ENCODE assay signal across 9 cellular contexts in the genomic region with DNA sequence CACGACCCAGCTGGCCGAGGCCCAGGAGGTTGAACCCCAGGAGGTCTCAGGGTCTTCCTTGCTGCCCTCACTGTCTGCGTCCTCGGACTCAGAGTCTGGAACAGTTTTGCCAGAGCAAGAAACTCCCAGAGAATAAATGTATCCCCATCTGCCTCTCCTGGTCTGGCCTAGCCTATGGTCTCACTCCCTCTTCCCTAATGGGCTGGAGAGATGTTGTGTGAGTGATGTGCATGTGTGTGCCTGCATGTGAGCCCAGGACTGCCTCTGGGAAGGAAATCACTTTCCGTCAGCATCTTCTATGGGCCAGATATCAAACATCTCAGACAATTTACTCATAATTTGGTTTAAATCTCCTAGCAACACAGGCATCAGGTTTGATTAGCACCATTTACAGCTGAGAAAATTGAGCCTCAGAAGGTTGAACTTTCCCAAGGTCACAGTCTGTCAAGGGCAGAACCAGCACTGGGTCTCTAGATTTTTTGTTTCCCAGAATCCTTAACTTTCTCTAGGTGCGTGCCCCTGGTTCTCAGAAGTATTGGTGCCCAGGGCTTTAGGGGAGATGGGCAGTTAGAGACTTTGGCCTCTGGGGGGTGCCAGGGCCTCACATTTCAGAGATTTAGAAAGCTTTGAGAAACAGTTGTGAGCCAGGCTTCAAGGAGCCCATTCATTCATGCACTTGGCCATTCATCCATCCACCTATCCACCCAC. TPM values are rescaled to one million over a fixed set of nuclear protein-coding genes. Genes with fewer than 3 reads are reported as not detected.
DNase-seq lines count a peak whose midpoint lies in the region; ATAC-seq, FAIRE-seq and TF ChIP-seq lines count a peak whose summit lies in the region.
"Had no signal": no experiment of that assay in that cellular context is flagged by ENCODE, and none has a peak within 500 bp of the region (broad histone marks: within the 10 kb centered on the region; RNA-seq: fewer than 3 reads in every experiment).

No MANE protein-coding gene starts in this region.

- H3K4me3 ChIP-seq in astrocyte of the cerebellum (ENCODE audit: low read depth, low read length) (no peak overlapping the region), kidney (ENCODE audit: low read length in 2 of 2) (no peak overlapping the region), transverse colon (no peak overlapping the region)

- H3K4me1 ChIP-seq in kidney (ENCODE audit: control insufficient read depth in 1 of 2, insufficient read depth in 1 of 2, low read depth in 1 of 2, low read length in 2 of 2) (peaks cover 7 to 8% of the 10 kb centered on the region in 2 donors), transverse colon (peaks cover 3 to 16% (median 7%) of the 10 kb centered on the region in 4 donors)

- WGBS in transverse colon (ENCODE audit: low coverage in 1 of 2), 2 donors: 67% methylated on average over 6 of the region's 6 CpGs; no CpG with 5 or more reads in 1 of the 2 donors

- H3K27ac ChIP-seq in kidney (ENCODE audit: low read depth in 2 of 2, low read length in 2 of 2): no peak overlapping the region
- no peak overlapping the region for H3K27ac ChIP-seq in transverse colon

- no peaks in the 10 kb centered on the region for H3K36me3 Mint-ChIP-seq in stimulated activated effector memory CD8-positive, alpha-beta T cell treated with anti-CD3 and anti-CD28 coated beads, Interleukin-12 subunit alpha, Interleukin-12 subunit beta, amount 100 ng/mL, for 72 hours

- TF ChIP-seq EP300 in transverse colon (IDR thresholded peaks at IDR 0.05; ENCODE audit: low read depth): no peak

- H3K4me3 Mint-ChIP-seq in stimulated activated effector memory CD8-positive, alpha-beta T cell treated with anti-CD3 and anti-CD28 coated beads, Interleukin-12 subunit alpha, Interleukin-12 subunit beta, amount 100 ng/mL, for 72 hours: no peak overlapping the region

- in situ Hi-C loops in astrocyte of the cerebellum (cut with HindIII; ENCODE audit: low sequenced_read_pairs) (loop anchor here (5.0 to 25.0 kb wide), 2 partner anchors 151 to 521 kb away; no protein-coding TSS in a partner anchor), transverse colon (cut with MboI; ENCODE audit: low pct_ligation_motif_present in 1 of 4, low pct_unique_long_range_greater_than_20kb in 1 of 4, low sequenced_read_pairs in 3 of 4) (loop anchor here in 2 of 4 donors (25.0 kb wide), 1 partner anchor 229 kb away; no protein-coding TSS in a partner anchor)

- FAIRE-seq in kidney (lab: Jason Lieb, UNC): no peak
- FAIRE-seq: GM18507 had no signal

- no peaks in the 10 kb centered on the region for H3K27me3 ChIP-seq in transverse colon

- ATAC-seq in stimulated activated effector memory CD8-positive, alpha-beta T cell treated with anti-CD3 and anti-CD28 coated beads, Interleukin-12 subunit alpha, Interleukin-12 subunit beta, amount 100 ng/mL, for 72 hours: no peak
- no peak for ATAC-seq in GM18858 (IDR thresholded peaks at IDR 0.05; ENCODE audit: unreplicated experiment)

- H3K9ac ChIP-seq in kidney (ENCODE audit: low read length in 2 of 2): no peak overlapping the region

- no peak overlapping the region for H3K27ac Mint-ChIP-seq in stimulated activated effector memory CD8-positive, alpha-beta T cell treated with anti-CD3 and anti-CD28 coated beads, Interleukin-12 subunit alpha, Interleukin-12 subunit beta, amount 100 ng/mL, for 72 hours

- H3K9me3 Mint-ChIP-seq in stimulated activated effector memory CD8-positive, alpha-beta T cell treated with anti-CD3 and anti-CD28 coated beads, Interleukin-12 subunit alpha, Interleukin-12 subunit beta, amount 100 ng/mL, for 72 hours: no peaks in the 10 kb centered on the region

- H3K36me3 ChIP-seq in kidney (ENCODE audit: control insufficient read depth in 1 of 2, insufficient read depth in 2 of 2, low read length in 2 of 2): no peaks in the 10 kb centered on the region
- no peaks in the 10 kb centered on the region for H3K36me3 ChIP-seq in transverse colon

- intact Hi-C loops in kidney (cut with DNase I): no loop called here
- intact Hi-C loops in transverse colon (cut with DNase I; ENCODE audit: low total_unique reads): loop anchor here (5.0 kb wide), 1 partner anchor 156 kb away; no protein-coding TSS in a partner anchor

- DNase-seq in activated CD4-positive, alpha-beta T cell treated with anti-CD3 and anti-CD28 coated beads, Interleukin-2, amount 50 U/mL, for 48 hours: peak; percentile 13 to 27
- DNase-seq in activated CD4-positive, alpha-beta T cell treated with anti-CD3 and anti-CD28 coated beads, Interleukin-2, amount 50 U/mL, for 4 hours: no peak
- DNase-seq in NCI-H1105 (lab: John Stamatoyannopoulos, UW) (peak; percentile 11), astrocyte of the cerebellum (ENCODE audit: low read depth) (no peak), kidney (peak; percentile 54), transverse colon (peak; percentile 37)
- DNase-seq in stimulated activated effector memory CD8-positive, alpha-beta T cell treated with anti-CD3 and anti-CD28 coated beads, Interleukin-12 subunit alpha, Interleukin-12 subunit beta, amount 100 ng/mL, for 72 hours (ENCODE audit: low spot score in 2 of 2): no peak

- no peak for TF ChIP-seq POLR2A in transverse colon (IDR thresholded peaks at IDR 0.05)

- TF ChIP-seq CTCF in astrocyte of the cerebellum (IDR thresholded peaks at IDR 0.05; ENCODE audit: low read depth, low read length, missing control alignments) (peak; percentile 74), kidney (IDR thresholded peaks at IDR 0.05; ENCODE audit: borderline replicate concordance, extremely low read depth, insufficient read depth) (peak; percentile 71), transverse colon (IDR thresholded peaks at IDR 0.05) (peak; percentile 41 to 61 (median 58))

- H3K9me3 ChIP-seq in kidney (ENCODE audit: control insufficient read depth in 1 of 2, low read length in 2 of 2): no peaks in the 10 kb centered on the region
- no peaks in the 10 kb centered on the region for H3K9me3 ChIP-seq in transverse colon

- H3K4me1 Mint-ChIP-seq in stimulated activated effector memory CD8-positive, alpha-beta T cell treated with anti-CD3 and anti-CD28 coated beads, Interleukin-12 subunit alpha, Interleukin-12 subunit beta, amount 100 ng/mL, for 72 hours: no peaks in the 10 kb centered on the region

RNA-seq across cellular contexts. Expression of gene TMEM270, which starts 4.9 kb away (rescaled TPM):
- total RNA-seq in kidney (0.50 TPM), transverse colon (not detected)
- not detected for polyA plus RNA-seq in kidney (ENCODE audit: insufficient read depth, low read depth, low replicate concordance)

RNA-seq across cellular contexts. Expression of gene METTL27, which starts 23.6 kb away (rescaled TPM):
- 19.3 TPM for total RNA-seq in kidney
- 12.9 TPM for polyA plus RNA-seq in kidney (ENCODE audit: insufficient read depth, low read depth, low replicate concordance)
- total RNA-seq in transverse colon: 10 to 100 TPM in 1 of 4 donors, 1 to 10 TPM in 3; 2.6 to 29.5 (median 5.1) TPM

RNA-seq across cellular contexts. Expression of gene CLDN4, which starts 35.1 kb away (rescaled TPM):
- total RNA-seq in kidney: 342 TPM
- 82.6 TPM for polyA plus RNA-seq in kidney (ENCODE audit: insufficient read depth, low read depth, low replicate concordance)
- 1,000 to 10,000 TPM in 1 of 4 donors, 100 to 1,000 TPM in 3; 555 to 1,122 (median 815) TPM for total RNA-seq in transverse colon

Comparison
In these comparisons a context has a peak if more than half of its experiments do, and no peak if none do; other contexts are left out.
1. DNase-seq: peak in activated CD4-positive, alpha-beta T cell treated with anti-CD3 and anti-CD28 coated beads, Interleukin-2, amount 50 U/mL, for 48 hours (2 of 2), NCI-H1105 (single experiment), kidney (single experiment) and transverse colon (single experiment); none in activated CD4-positive, alpha-beta T cell treated with anti-CD3 and anti-CD28 coated beads, Interleukin-2, amount 50 U/mL, for 4 hours (0 of 2), astrocyte of the cerebellum (single experiment) and stimulated activated effector memory CD8-positive, alpha-beta T cell treated with anti-CD3 and anti-CD28 coated beads, Interleukin-12 subunit alpha, Interleukin-12 subunit beta, amount 100 ng/mL, for 72 hours (0 of 2).
2. Peak in every context shown above with its lines, with median percentiles within 50 percentile points of each other: CTCF ChIP-seq.